ENCODE assay signal across 17 cellular contexts in genomic region chr12:43696154-43696553, GRCh38.
"Had no signal": no experiment of that assay in that cellular context is flagged by ENCODE, and none has a peak within 500 bp of the region (broad histone marks: within the 10 kb centered on the region; RNA-seq: fewer than 3 reads in every experiment).

No MANE protein-coding gene starts in this region.

- H3K36me3 Mint-ChIP-seq: activated CD8-positive, alpha-beta memory T cell treated with anti-CD3 and anti-CD28 coated beads, Interleukin-2, amount 10 ng/mL, durations not matched to agents 7 days and 5 days; activated naive CD8-positive, alpha-beta T cell; immature natural killer cell; memory B cell; naive thymus-derived CD4-positive, alpha-beta T cell; neural progenitor cell had no signal

- H3K9me3 ChIP-seq: gastrocnemius medialis, heart left ventricle had no signal

- H3K27me3 ChIP-seq: gastrocnemius medialis, neural progenitor cell, tibial nerve had no signal

- H3K27me3 Mint-ChIP-seq: progenitor cell of endocrine pancreas had no signal

- H3K27ac Mint-ChIP-seq: activated CD4-positive, alpha-beta memory T cell treated with anti-CD3 and anti-CD28 coated beads, Interleukin-2, amount 10 ng/mL, durations not matched to agents 7 days and 5 days; activated CD8-positive, alpha-beta memory T cell treated with anti-CD3 and anti-CD28 coated beads, Interleukin-2, amount 10 ng/mL, durations not matched to agents 7 days and 5 days; activated naive CD8-positive, alpha-beta T cell; immature natural killer cell; memory B cell; naive thymus-derived CD4-positive, alpha-beta T cell; neural progenitor cell; progenitor cell of endocrine pancreas; stimulated activated naive CD8-positive, alpha-beta T cell treated with anti-CD3 and anti-CD28 coated beads, Interleukin-15, Interleukin-2, amounts not matched to agents 100 ng/mL and 50 ng/mL, for 24 hours had no signal

- ATAC-seq: activated CD8-positive, alpha-beta memory T cell treated with anti-CD3 and anti-CD28 coated beads, Interleukin-2, amount 10 ng/mL, durations not matched to agents 7 days and 5 days; esophagus mucosa; gastrocnemius medialis; heart left ventricle; naive thymus-derived CD4-positive, alpha-beta T cell had no signal

- H3K36me3 ChIP-seq: gastrocnemius medialis, heart left ventricle, neural progenitor cell, tibial nerve had no signal

- DNase-seq: activated CD4-positive, alpha-beta memory T cell treated with anti-CD3 and anti-CD28 coated beads, Interleukin-2, amount 10 ng/mL, durations not matched to agents 7 days and 5 days; activated CD4-positive, alpha-beta T cell treated with anti-CD3 and anti-CD28 coated beads for 48 hours; activated CD4-positive, CD25-positive, alpha-beta regulatory T cell; activated CD8-positive, alpha-beta memory T cell treated with anti-CD3 and anti-CD28 coated beads, Interleukin-2, amount 10 ng/mL, durations not matched to agents 7 days and 5 days; effector CD4-positive, alpha-beta T cell; gastrocnemius medialis; heart left ventricle; immature natural killer cell; kidney glomerular epithelial cell; naive thymus-derived CD4-positive, alpha-beta T cell had no signal

- H3K4me2 ChIP-seq: neural progenitor cell had no signal

- H3K4me1 Mint-ChIP-seq: memory B cell, neural progenitor cell had no signal

- H3K27ac ChIP-seq: gastrocnemius medialis, heart left ventricle, neural progenitor cell, tibial nerve had no signal

- H2AFZ ChIP-seq: neural progenitor cell had no signal

- H3K9me3 Mint-ChIP-seq: activated CD4-positive, alpha-beta memory T cell treated with anti-CD3 and anti-CD28 coated beads, Interleukin-2, amount 10 ng/mL, durations not matched to agents 7 days and 5 days; immature natural killer cell; memory B cell; naive thymus-derived CD4-positive, alpha-beta T cell; neural progenitor cell; stimulated activated naive CD8-positive, alpha-beta T cell treated with anti-CD3 and anti-CD28 coated beads, Interleukin-15, Interleukin-2, amounts not matched to agents 100 ng/mL and 50 ng/mL, for 24 hours had no signal

- H3K4me1 ChIP-seq: gastrocnemius medialis, heart left ventricle, neural progenitor cell, tibial nerve had no signal

- H3K4me3 ChIP-seq: gastrocnemius medialis, heart left ventricle, neural progenitor cell, tibial nerve had no signal

- H3K4me3 Mint-ChIP-seq: activated CD4-positive, alpha-beta memory T cell treated with anti-CD3 and anti-CD28 coated beads, Interleukin-2, amount 10 ng/mL, durations not matched to agents 7 days and 5 days; activated CD8-positive, alpha-beta memory T cell treated with anti-CD3 and anti-CD28 coated beads, Interleukin-2, amount 10 ng/mL, durations not matched to agents 7 days and 5 days; activated naive CD8-positive, alpha-beta T cell; immature natural killer cell; memory B cell; naive thymus-derived CD4-positive, alpha-beta T cell; neural progenitor cell; stimulated activated naive CD8-positive, alpha-beta T cell treated with anti-CD3 and anti-CD28 coated beads, Interleukin-15, Interleukin-2, amounts not matched to agents 100 ng/mL and 50 ng/mL, for 24 hours had no signal
